15 cellular contexts compared by ENCODE assay signal in genomic region chr5:132267931-132268501, GRCh38. TPM values are rescaled to one million over a fixed set of nuclear protein-coding genes. Genes with fewer than 3 reads are reported as not detected.
A peak's percentile ranks its signal among the peaks of the same experiment; 100 is the strongest.
DNase-seq lines count a peak whose midpoint lies in the region; ATAC-seq and TF ChIP-seq lines count a peak whose summit lies in the region.
"Had no signal": no experiment of that assay in that cellular context is flagged by ENCODE, and none has a peak within 500 bp of the region (broad histone marks: within the 10 kb centered on the region; RNA-seq: fewer than 3 reads in every experiment).

No MANE protein-coding gene starts in this region.

- H3K36me3 ChIP-seq in BLaER1 (no peaks in the 10 kb centered on the region), esophagus muscularis mucosa (peaks cover 0 to 69% (median 45%) of the 10 kb centered on the region in 4 donors)
- H3K36me3 ChIP-seq: HAP-1, ovary, WERI-Rb-1 had no signal

- no peak for TF ChIP-seq POLR2A in esophagus muscularis mucosa (IDR thresholded peaks at IDR 0.05; ENCODE audit: low read depth)

- no peak overlapping the region for H3K4me2 ChIP-seq in BLaER1

- no peaks in the 10 kb centered on the region for H3K9me3 ChIP-seq in BLaER1
- no peaks in the 10 kb centered on the region for H3K9me3 ChIP-seq in esophagus muscularis mucosa
- H3K9me3 ChIP-seq: BE2C, HAP-1, ovary had no signal

- H3K4me1 ChIP-seq in BLaER1, result peaks cover 31% of the 10 kb centered on the region
- peaks cover 42 to 93% (median 85%) of the 10 kb centered on the region in 4 donors for H3K4me1 ChIP-seq in esophagus muscularis mucosa
- H3K4me1 ChIP-seq: HAP-1 had no signal

- WGBS in esophagus muscularis mucosa, result 65% methylated on average over 5 of the region's 5 CpGs

- H3K27ac ChIP-seq in BLaER1 (0 out of 2 replicates have a peak overlapping the region, but pooled peaks have one; percentile 26), esophagus muscularis mucosa (replicated peaks in 1 of 4) (peak overlapping the region; percentile 99 to 100 (median 99))
- H3K27ac ChIP-seq: ovary had no signal

- H4K20me1 ChIP-seq in BLaER1, result no peaks in the 10 kb centered on the region

- no peak for TF ChIP-seq EP300 in esophagus muscularis mucosa (IDR thresholded peaks at IDR 0.05)

- peak; percentile 40 for ATAC-seq in HG02759 (IDR thresholded peaks at IDR 0.05; ENCODE audit: unreplicated experiment)

- DNase-seq in esophagus muscularis mucosa (ENCODE audit: extremely low spot score), result no peak
- DNase-seq in posterior cingulate gyrus, result peak in 6 of 10 donors; percentile 35 to 90 (median 52)
- DNase-seq in NCI-H146 (lab: John Stamatoyannopoulos, UW), result no peak
- no peak for DNase-seq in NCI-H2081 (lab: John Stamatoyannopoulos, UW)
- no peak for DNase-seq in stimulated activated CD4-positive, alpha-beta T cell treated with anti-CD3 and anti-CD28 coated beads, Interleukin-15, amount 100 ng/mL, for 24 hours
- no peak for DNase-seq in cerebellar cortex (ENCODE audit: low spot score)
- DNase-seq: BE2C, cerebellar nuclear complex, Karpas-422, NCI-H446, ovary, WERI-Rb-1 had no signal

- 0 out of 2 replicates have a peak, but pooled peaks cover 6% of the 10 kb centered on the region for H3K27me3 ChIP-seq in BLaER1
- no peaks in the 10 kb centered on the region for H3K27me3 ChIP-seq in esophagus muscularis mucosa
- H3K27me3 ChIP-seq: BE2C, ovary had no signal

- no peak overlapping the region for H3K9ac ChIP-seq in BLaER1

- H3K4me3 ChIP-seq in BLaER1, result no peak overlapping the region
- H3K4me3 ChIP-seq in esophagus muscularis mucosa, result no peak overlapping the region
- H3K4me3 ChIP-seq: HAP-1, ovary had no signal

- intact Hi-C loops in esophagus muscularis mucosa (cut with DNase I), result no loop called here
- intact Hi-C loops in posterior cingulate gyrus (cut with DNase I), result no loop called here

- TF ChIP-seq CTCF in esophagus muscularis mucosa (IDR thresholded peaks at IDR 0.05), result no peak

RNA-seq across cellular contexts. Expression of gene PDLIM4, which starts 10.5 kb away (rescaled TPM):
- total RNA-seq in esophagus muscularis mucosa, result 100 to 1,000 TPM in 3 of 4 donors, 10 to 100 TPM in 1; 59.4 to 199 (median 134) TPM

RNA-seq across cellular contexts. Expression of gene SLC22A4, which starts 26.2 kb away (rescaled TPM):
- total RNA-seq in esophagus muscularis mucosa, result 1 to 10 TPM in 2 of 4 donors, under 1 TPM in 2; 0.42 to 1.7 (median 1.0) TPM

RNA-seq across cellular contexts. Expression of gene P4HA2, which starts 40.4 kb away (rescaled TPM):
- total RNA-seq in esophagus muscularis mucosa, result 10 to 100 TPM; 28.8 to 44.7 (median 30.8) TPM

Comparison
In these comparisons a context has a peak if more than half of its experiments do, and no peak if none do; other contexts are left out.
1. DNase-seq: peak in posterior cingulate gyrus (6 of 10); none in esophagus muscularis mucosa (single experiment), NCI-H146 (single experiment), NCI-H2081 (0 of 2), stimulated activated CD4-positive, alpha-beta T cell treated with anti-CD3 and anti-CD28 coated beads, Interleukin-15, amount 100 ng/mL, for 24 hours (single experiment) and cerebellar cortex (single experiment).